Comparison of ENCODE assay signal across 9 cellular contexts in the genomic region with DNA sequence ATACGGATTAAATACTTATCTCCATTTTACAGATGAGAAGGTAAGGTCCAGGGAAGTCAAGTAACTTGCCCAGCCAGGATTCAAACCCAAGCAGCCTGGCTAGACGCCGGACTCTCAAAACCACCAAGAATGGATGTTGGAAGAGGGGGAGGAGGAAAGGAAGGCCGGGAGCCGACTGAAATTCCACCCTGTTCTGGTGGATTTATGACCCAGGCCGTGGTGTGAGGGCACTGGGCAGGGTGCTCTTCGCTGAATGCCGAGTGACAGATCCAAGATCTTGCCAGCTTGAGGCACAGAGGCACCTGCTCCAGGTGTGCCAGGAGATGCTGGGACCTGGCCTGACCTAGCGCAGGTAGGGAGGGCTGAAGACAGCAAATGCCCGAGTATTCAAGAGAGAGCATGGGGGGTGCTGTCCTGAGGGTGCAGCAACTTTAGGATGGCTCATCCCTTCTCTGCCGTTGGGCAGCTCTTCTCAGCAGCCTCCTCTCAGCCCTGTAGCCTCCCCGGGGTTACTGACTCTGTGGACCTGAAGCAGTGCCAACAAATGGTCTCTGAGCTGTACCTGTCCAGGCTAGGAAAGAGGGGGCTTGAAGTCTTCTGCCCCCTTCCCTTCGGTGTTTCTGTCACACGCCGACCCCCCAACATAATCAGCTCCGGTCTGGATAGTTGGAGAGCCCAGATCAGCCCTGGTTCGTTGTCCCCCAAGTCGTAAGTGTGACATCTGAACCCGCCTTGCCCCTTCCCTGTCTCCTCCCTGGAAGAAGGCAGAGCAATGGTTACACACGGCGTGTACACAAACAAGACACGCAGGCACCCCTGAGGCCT. TPM values are rescaled to one million over a fixed set of nuclear protein-coding genes. Genes with fewer than 3 reads are reported as not detected.
DNase-seq lines count a peak whose midpoint lies in the region; ATAC-seq and TF ChIP-seq lines count a peak whose summit lies in the region.
"Had no signal": no experiment of that assay in that cellular context is flagged by ENCODE, and none has a peak within 500 bp of the region (broad histone marks: within the 10 kb centered on the region; RNA-seq: fewer than 3 reads in every experiment).

No MANE protein-coding gene starts in this region.

- no TSS peak for BruUV-seq in IMR-90 (replicated peaks; lab: Mats Ljungman, UMichigan)

- peak overlapping the region; percentile 54 for H2BK120ac ChIP-seq in IMR-90 (ENCODE audit: low read depth, low read length)

- H3K56ac ChIP-seq in IMR-90 (ENCODE audit: extremely low read depth, insufficient read depth, low read length) = 0 out of 2 replicates have a peak overlapping the region, but pooled peaks have one; percentile 3

- no peak overlapping the region for H2BK5ac ChIP-seq in IMR-90 (ENCODE audit: low read depth, low read length, poor library complexity, severe bottlenecking)

- ATAC-seq in IMR-90 (ENCODE audit: low read depth) = no peak
- no peak for ATAC-seq in natural killer cell treated with Interleukin-12 subunit alpha and Interleukin-12 subunit beta and Interleukin-15 and Interleukin-18, amount 100 ng/mL, for 72 hours
- no peak for ATAC-seq in sciatic nerve
- no peak for ATAC-seq in GM21619 (IDR thresholded peaks at IDR 0.05; ENCODE audit: unreplicated experiment)

- TF ChIP-seq POLR2A in IMR-90 (IDR thresholded peaks at IDR 0.05; ENCODE audit: low read depth, low read length) = no peak

- no peaks in the 10 kb centered on the region for H3K9me3 Mint-ChIP-seq in natural killer cell treated with Interleukin-12 subunit alpha and Interleukin-12 subunit beta and Interleukin-15 and Interleukin-18, amount 100 ng/mL, for 72 hours

- H2AK5ac ChIP-seq in IMR-90 (ENCODE audit: low read depth, low read length) = peak overlapping the region; percentile 67; the same call in 1 of the 2 replicates

- peaks cover 22% of the 10 kb centered on the region for H3K4me1 ChIP-seq in IMR-90 (ENCODE audit: control insufficient read depth, insufficient read depth, low read length)
- H3K4me1 ChIP-seq in duodenal mucosa (ENCODE audit: control insufficient read depth in 1 of 2, insufficient read depth in 2 of 2, low read length in 2 of 2) = peaks cover 0 to 13% of the 10 kb centered on the region in 2 donors

- no peaks in the 10 kb centered on the region for H3K36me3 Mint-ChIP-seq in natural killer cell treated with Interleukin-12 subunit alpha and Interleukin-12 subunit beta and Interleukin-15 and Interleukin-18, amount 100 ng/mL, for 72 hours

- peak overlapping the region; percentile 60 for H2AK9ac ChIP-seq in IMR-90 (replicated peaks; ENCODE audit: low read depth, low read length, poor library complexity)

- H3K27me3 ChIP-seq in AG04450 (ENCODE audit: control insufficient read depth, insufficient read depth, low read length) (no peaks in the 10 kb centered on the region), IMR-90 (ENCODE audit: control insufficient read depth, insufficient read depth, low read length) (no peaks in the 10 kb centered on the region), duodenal mucosa (ENCODE audit: control insufficient read depth in 1 of 2, insufficient read depth in 2 of 2, low read length in 2 of 2) (peaks cover 25 to 40% of the 10 kb centered on the region in 2 donors)

- peak overlapping the region; percentile 16 for H3K14ac ChIP-seq in IMR-90 (replicated peaks; ENCODE audit: low read depth, low read length)

- in situ Hi-C loops in IMR-90 (cut with MboI; ENCODE audit: low sequenced_read_pairs) = no loop called here

- no peaks in the 10 kb centered on the region for H3K36me3 ChIP-seq in IMR-90 (ENCODE audit: control insufficient read depth, insufficient read depth, low read length)
- H3K36me3 ChIP-seq in duodenal mucosa (ENCODE audit: control insufficient read depth in 1 of 2, insufficient read depth in 2 of 2, low read length in 2 of 2) = no peaks in the 10 kb centered on the region

- POLR2A ChIA-PET in AG04450 (lab: Yijun Ruan, JAX) (interaction anchor here (0.9 kb wide), 1 partner anchor 42 kb away, joined by 4 read pairs; no protein-coding TSS in a partner anchor), IMR-90 (lab: Charles Lee; ENCODE audit: unreplicated experiment) (no interaction called here)

- peak overlapping the region; percentile 72; the same call in 1 of the 2 replicates for H3K4me2 ChIP-seq in IMR-90 (ENCODE audit: low read depth, low read length)

- H3K4ac ChIP-seq in IMR-90 (ENCODE audit: low read depth, low read length) = peak overlapping the region; percentile 71

- 0 out of 2 replicates have a peak overlapping the region, but pooled peaks have one; percentile 18 for H2BK20ac ChIP-seq in IMR-90 (ENCODE audit: low read depth, low read length)

- H3K4me3 ChIP-seq in AG04450 (ENCODE audit: low read depth, low read length) = peak overlapping the region; percentile 58
- peak overlapping the region; percentile 42; the same call in 1 of the 2 replicates for H3K4me3 ChIP-seq in IMR-90 (ENCODE audit: insufficient read depth, low read depth, low read length)
- H3K4me3 ChIP-seq in duodenal mucosa (ENCODE audit: low read depth in 1 of 2, low read length in 2 of 2) = peak overlapping the region; percentile 48 to 52

- CTCF ChIA-PET in AG04450 (lab: Charles Lee) (interaction anchor here (1.3 kb wide), 2 partner anchors 42 kb away, joined by 4 to 6 read pairs; no protein-coding TSS in a partner anchor), IMR-90 (lab: Yijun Ruan, JAX) (interaction anchor here (0.5 to 1.4 kb wide), 2 partner anchors 43 to 369 kb away, joined by 4 to 5 read pairs; no protein-coding TSS in a partner anchor)

- peaks cover 5 to 10% of the 10 kb centered on the region in 2 donors for H3K4me1 Mint-ChIP-seq in natural killer cell treated with Interleukin-12 subunit alpha and Interleukin-12 subunit beta and Interleukin-15 and Interleukin-18, amount 100 ng/mL, for 72 hours (ENCODE audit: low read depth in 2 of 2)

- DNase-seq in AG04450 (ENCODE audit: low read depth, low spot score) (no peak), IMR-90 (no peak), sciatic nerve (ENCODE audit: low spot score) (no peak), SIG-M5 (lab: John Stamatoyannopoulos, UW) (no peak), CD1c-positive myeloid dendritic cell (ENCODE audit: extremely low spot score) (no peak)
- no peak for DNase-seq in natural killer cell treated with Interleukin-12 subunit alpha and Interleukin-12 subunit beta and Interleukin-15 and Interleukin-18, amount 100 ng/mL, for 72 hours (ENCODE audit: low spot score)
- DNase-seq: Kasumi-1 had no signal

- peak overlapping the region; percentile 61 for H3K27ac ChIP-seq in AG04450 (ENCODE audit: low read depth, low read length)
- H3K27ac ChIP-seq in IMR-90 (ENCODE audit: insufficient read depth, low read length) = peak overlapping the region; percentile 60
- peak overlapping the region; percentile 42 for H3K27ac ChIP-seq in duodenal mucosa (ENCODE audit: low read depth, low read length)

- H4K5ac ChIP-seq in IMR-90 (ENCODE audit: low read depth, low read length) = peak overlapping the region; percentile 96

- no peak for TF ChIP-seq RAD21 in IMR-90 (IDR thresholded peaks at IDR 0.05; ENCODE audit: low read length)

- H2AFZ ChIP-seq in IMR-90 (replicated peaks; ENCODE audit: low read length, poor library complexity) = peak overlapping the region; percentile 94

- H3K23ac ChIP-seq in IMR-90 (ENCODE audit: low read depth, low read length) = no peak overlapping the region; the same call in 1 of the 2 replicates

- dilution Hi-C loops in IMR-90 (cut with HindIII; ENCODE audit: low sequenced_read_pairs, unreplicated experiment) = no loop called here

- intact Hi-C loops in IMR-90 (cut with micrococcal nuclease) (no loop called here), sciatic nerve (cut with DNase I) (no loop called here)

- TF ChIP-seq CTCF in AG04450 (IDR thresholded peaks at IDR 0.05; ENCODE audit: low read depth, low read length) (no peak), IMR-90 (conservative IDR thresholded peaks at IDR 0.05; ENCODE audit: low read depth, low read length) (no peak)

- WGBS in IMR-90 (ENCODE audit: extremely low coverage in 2 of 2, insufficient read length in 1 of 2), 2 experiments = 70% methylated on average over 9 of the region's 22 CpGs; no CpG with 5 or more reads in 1 of the 2 experiments

- peak overlapping the region in 1 of 2 donors; percentile 62 for H3K27ac Mint-ChIP-seq in natural killer cell treated with Interleukin-12 subunit alpha and Interleukin-12 subunit beta and Interleukin-15 and Interleukin-18, amount 100 ng/mL, for 72 hours

- no peaks in the 10 kb centered on the region for H4K20me1 ChIP-seq in IMR-90 (ENCODE audit: insufficient read depth, low read length)

- H3K18ac ChIP-seq in IMR-90 (ENCODE audit: low read depth, low read length) = no peak overlapping the region; the same call in 1 of the 2 replicates

- peaks cover 15% of the 10 kb centered on the region for H3K9me1 ChIP-seq in IMR-90 (ENCODE audit: insufficient read depth, low read length)

- H3K79me1 ChIP-seq in IMR-90 (ENCODE audit: low read depth in 1 of 2, low read length in 2 of 2) = peaks cover 0 to 5% of the 10 kb centered on the region in 2 experiments; a peak in 1 of 4 replicates

- H4K8ac ChIP-seq in IMR-90 (ENCODE audit: low read depth in 2 of 2, low read length in 2 of 2) = peak overlapping the region; percentile 73 to 93; a peak in 3 of 4 replicates

- peak overlapping the region; percentile 65 for H3K4me3 Mint-ChIP-seq in natural killer cell treated with Interleukin-12 subunit alpha and Interleukin-12 subunit beta and Interleukin-15 and Interleukin-18, amount 100 ng/mL, for 72 hours

- H3K27me3 Mint-ChIP-seq in natural killer cell treated with Interleukin-12 subunit alpha and Interleukin-12 subunit beta and Interleukin-15 and Interleukin-18, amount 100 ng/mL, for 72 hours = peaks cover 12 to 17% of the 10 kb centered on the region in 2 donors

- H3K9ac ChIP-seq in IMR-90 (ENCODE audit: low read depth, low read length) = peak overlapping the region; percentile 74
- peak overlapping the region; percentile 43 for H3K9ac ChIP-seq in duodenal mucosa (ENCODE audit: low read depth in 1 of 2, low read length in 2 of 2)

- H4K91ac ChIP-seq in IMR-90 (ENCODE audit: insufficient read depth, low read depth, low read length) = peak overlapping the region; percentile 85

- H2BK15ac ChIP-seq in IMR-90 (ENCODE audit: low read depth, low read length) = peak overlapping the region; percentile 87; the same call in 2 of the 3 replicates

- H3K9me3 ChIP-seq in AG04450 (ENCODE audit: control insufficient read depth, insufficient read depth, low read length) (peaks cover 4% of the 10 kb centered on the region; the same call in 1 of the 2 replicates), IMR-90 (ENCODE audit: control insufficient read depth, insufficient read depth, low read length) (no peaks in the 10 kb centered on the region), duodenal mucosa (ENCODE audit: control insufficient read depth in 1 of 2, low read length in 2 of 2) (no peaks in the 10 kb centered on the region)

RNA-seq across cellular contexts. Expression of a gene that starts 0.7 kb away (rescaled TPM):
- polyA plus RNA-seq in AG04450 (2011; rRNA removed) (41.0 and 45.5 TPM in 2 replicates), IMR-90 (2012; rRNA removed) (24.9 and 26.7 TPM in 2 replicates)
- 31.0 and 37.8 TPM in 2 replicates for polyA minus RNA-seq in AG04450 (2011; rRNA and poly(A)+ RNA removed)
- total RNA-seq in IMR-90 (2012; rRNA removed) (17.5 and 20.8 TPM in 2 replicates), sciatic nerve (8.2 TPM)
- polyA plus RNA-seq in IMR-90 (2012; cell fraction: cytosol; rRNA removed) = 26.8 and 38.4 TPM in 2 replicates
- polyA plus RNA-seq in IMR-90 (2012; cell fraction: nucleus; rRNA removed; ENCODE audit: low replicate concordance) = 30.8 and 37.2 TPM in 2 replicates
- total RNA-seq in natural killer cell treated with Interleukin-12 subunit alpha and Interleukin-12 subunit beta and Interleukin-15 and Interleukin-18, amount 100 ng/mL, for 72 hours = not detected
